Comparison of ENCODE assay signal across 30 cellular contexts in genomic region chr2:119440501-119440870, GRCh38. TPM values are rescaled to one million over a fixed set of nuclear protein-coding genes. Genes with fewer than 3 reads are reported as not detected.
"Had no signal": no experiment of that assay in that cellular context is flagged by ENCODE, and none has a peak within 500 bp of the region (broad histone marks: within the 10 kb centered on the region; RNA-seq: fewer than 3 reads in every experiment).

No MANE protein-coding gene starts in this region.

- H3K9me3 ChIP-seq: breast epithelium, esophagus muscularis mucosa, heart left ventricle, left lung, lower lobe of right lung, pancreas, psoas muscle, stomach, suprapubic skin, tibial artery, upper lobe of right lung had no signal

- DNase-seq: activated CD4-positive, alpha-beta T cell treated with anti-CD3 and anti-CD28 coated beads for 1 hour; activated CD4-positive, alpha-beta T cell treated with anti-CD3 and anti-CD28 coated beads, Interleukin-2, amount 10 ng/mL, durations not matched to agents 7 days and 5 days; activated CD8-positive, alpha-beta memory T cell treated with anti-CD3 and anti-CD28 coated beads, Interleukin-2, amount 10 ng/mL, durations not matched to agents 7 days and 5 days; activated CD8-positive, alpha-beta T cell treated with anti-CD3 and anti-CD28 coated beads, Interleukin-2, amount 10 ng/mL, durations not matched to agents 7 days and 5 days; activated naive CD8-positive, alpha-beta T cell treated with anti-CD3 and anti-CD28 coated beads, Interleukin-2, amount 50 U/mL, for 24 hours; activated T-cell treated with anti-CD3 and anti-CD28 coated beads, Interleukin-2, amount 50 U/mL, for 48 hours; amygdala; central memory CD4-positive, alpha-beta T cell; foreskin keratinocyte; heart left ventricle; hypothalamus; immature natural killer cell; kidney glomerular epithelial cell; left lung; mesenchymal stem cell; natural killer cell; psoas muscle; stimulated activated CD4-positive, alpha-beta T cell treated with anti-CD3 and anti-CD28 coated beads, Interleukin-1b, Interleukin-23, amount 100 ng/mL, for 48 hours; stimulated activated CD4-positive, alpha-beta T cell treated with anti-CD3 and anti-CD28 coated beads, Interleukin-4, amount 100 ng/mL, for 4 hours; stimulated activated CD8-positive, alpha-beta memory T cell treated with anti-CD3 and anti-CD28 coated beads, Interleukin-4, amount 100 ng/mL, for 48 hours; T-helper 2 cell; tibial artery; upper lobe of right lung had no signal

- H3K4me2 ChIP-seq: smooth muscle cell had no signal

- H3K36me3 ChIP-seq: breast epithelium, esophagus muscularis mucosa, heart left ventricle, left lung, pancreas, suprapubic skin, tibial artery, upper lobe of right lung had no signal

- H3K27ac ChIP-seq: breast epithelium, esophagus muscularis mucosa, foreskin keratinocyte, heart left ventricle, left lung, lower lobe of right lung, psoas muscle, suprapubic skin, tibial artery, upper lobe of right lung had no signal

- H3K4me1 ChIP-seq: breast epithelium, esophagus muscularis mucosa, foreskin keratinocyte, heart left ventricle, pancreas, psoas muscle, suprapubic skin, tibial artery, upper lobe of right lung had no signal

- FAIRE-seq: pancreas had no signal

- H3K27me3 ChIP-seq: breast epithelium, esophagus muscularis mucosa, heart left ventricle, left lung, pancreas, stomach, suprapubic skin, tibial artery, upper lobe of right lung had no signal

- H3K4me3 ChIP-seq: breast epithelium, esophagus muscularis mucosa, heart left ventricle, left lung, lower lobe of right lung, pancreas, psoas muscle, smooth muscle cell, stomach, suprapubic skin, tibial artery, upper lobe of right lung had no signal

RNA-seq across cellular contexts. Expression of gene TMEM37, which starts 8.8 kb away (rescaled TPM):
- total RNA-seq: activated CD4-positive, alpha-beta T cell treated with anti-CD3 and anti-CD28 coated beads, Interleukin-2, amount 10 ng/mL, durations not matched to agents 7 days and 5 days; activated CD8-positive, alpha-beta memory T cell treated with anti-CD3 and anti-CD28 coated beads, Interleukin-2, amount 10 ng/mL, durations not matched to agents 7 days and 5 days; activated CD8-positive, alpha-beta T cell treated with anti-CD3 and anti-CD28 coated beads, Interleukin-2, amount 10 ng/mL, durations not matched to agents 7 days and 5 days; natural killer cell had no signal
- polyA plus RNA-seq: immature natural killer cell had no signal
